ENCODE assay signal across 13 cellular contexts in the genomic region with DNA sequence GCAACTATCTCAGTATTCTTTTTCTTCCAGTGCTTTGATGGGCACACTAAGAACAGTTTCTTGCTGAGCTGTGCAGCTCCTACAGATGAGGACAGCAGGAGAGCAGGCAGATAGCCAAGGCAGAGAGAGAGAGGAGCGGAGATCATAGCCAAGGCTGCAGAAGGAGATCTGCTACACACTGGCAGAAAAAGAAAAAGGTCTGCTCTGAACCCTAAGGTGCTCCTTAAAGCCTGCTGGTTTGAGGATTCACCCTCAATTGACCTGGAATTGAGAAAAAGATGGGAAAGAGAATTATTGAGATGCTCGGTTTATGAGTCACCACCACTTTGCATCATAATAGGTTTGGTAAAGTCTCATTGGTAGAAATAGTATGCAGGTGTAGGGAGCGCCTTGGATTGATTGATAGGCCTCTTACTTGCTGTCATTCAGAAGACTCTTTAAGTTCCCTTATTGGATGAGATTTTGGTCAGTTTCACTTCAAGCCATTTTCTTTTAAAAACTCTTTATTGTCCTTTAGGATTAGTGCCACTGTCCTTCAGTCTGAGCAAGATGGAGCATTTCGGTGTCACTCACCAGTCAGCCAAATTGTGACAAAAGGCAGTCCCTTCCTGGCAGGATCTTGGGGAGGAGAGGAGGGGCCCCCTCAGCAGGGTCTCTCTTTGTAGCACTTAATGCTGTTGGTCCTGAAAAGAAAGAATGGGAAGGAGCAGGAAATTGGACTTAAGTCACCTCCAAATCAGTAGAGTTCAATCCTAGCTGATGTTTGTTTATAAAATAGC.
DNase-seq lines count a peak whose midpoint lies in the region; ATAC-seq and TF ChIP-seq lines count a peak whose summit lies in the region.
"Had no signal": no experiment of that assay in that cellular context is flagged by ENCODE, and none has a peak within 500 bp of the region (broad histone marks: within the 10 kb centered on the region; RNA-seq: fewer than 3 reads in every experiment).

No MANE protein-coding gene starts in this region.

- POLR2A ChIA-PET in HEK293 (lab: Yijun Ruan, JAX) = no interaction called here
- POLR2A ChIA-PET in activated CD4-positive, alpha-beta memory T cell treated with anti-CD3 and anti-CD28 coated beads, Interleukin-2, amount 10 ng/mL, durations not matched to agents 7 days and 5 days (lab: Charles Lee) = no interaction called here

- peak; percentile 4 for DNase-seq in UCSD-AML1 (lab: John Stamatoyannopoulos, UW; ENCODE audit: unreplicated experiment)
- peak; percentile 33 for DNase-seq in left cardiac atrium
- DNase-seq in renal cortical epithelial cell (ENCODE audit: low read depth) = peak; percentile 65
- no peak for DNase-seq in stimulated activated CD4-positive, alpha-beta T cell treated with anti-CD3 and anti-CD28 coated beads, Interleukin-1b, Interleukin-23, amount 100 ng/mL, for 48 hours
- DNase-seq in activated naive CD4-positive, alpha-beta T cell treated with anti-CD3 and anti-CD28 coated beads, Interleukin-2, amount 10 ng/mL, durations not matched to agents 7 days and 5 days = no peak
- DNase-seq in activated CD4-positive, alpha-beta memory T cell treated with anti-CD3 and anti-CD28 coated beads, Interleukin-2, amount 10 ng/mL, durations not matched to agents 7 days and 5 days = no peak
- DNase-seq: activated CD8-positive, alpha-beta memory T cell treated with anti-CD3 and anti-CD28 coated beads, Interleukin-2, amount 50 U/mL, for 4 hours; IMR-90 had no signal

- TF ChIP-seq CTCF in HEK293 (tag by site-specific recombination; IDR thresholded peaks at IDR 0.05) = no peak

- no peaks in the 10 kb centered on the region for H3K36me3 Mint-ChIP-seq in activated naive CD4-positive, alpha-beta T cell treated with anti-CD3 and anti-CD28 coated beads, Interleukin-2, amount 10 ng/mL, durations not matched to agents 7 days and 5 days
- no peaks in the 10 kb centered on the region for H3K36me3 Mint-ChIP-seq in activated CD4-positive, alpha-beta memory T cell treated with anti-CD3 and anti-CD28 coated beads, Interleukin-2, amount 10 ng/mL, durations not matched to agents 7 days and 5 days (ENCODE audit: low read depth)

- no peaks in the 10 kb centered on the region for H3K36me3 ChIP-seq in HEK293 (ENCODE audit: control insufficient read depth in 2 of 2, insufficient read depth in 1 of 2, low read length in 2 of 2)
- H3K36me3 ChIP-seq: pancreas had no signal

- no peak overlapping the region for H3K4me3 Mint-ChIP-seq in activated naive CD4-positive, alpha-beta T cell treated with anti-CD3 and anti-CD28 coated beads, Interleukin-2, amount 10 ng/mL, durations not matched to agents 7 days and 5 days
- H3K4me3 Mint-ChIP-seq in activated CD4-positive, alpha-beta memory T cell treated with anti-CD3 and anti-CD28 coated beads, Interleukin-2, amount 10 ng/mL, durations not matched to agents 7 days and 5 days = no peak overlapping the region
- H3K4me3 Mint-ChIP-seq: stimulated activated naive CD8-positive, alpha-beta T cell treated with anti-CD3 and anti-CD28 coated beads, Interleukin-15, Interleukin-2, amounts not matched to agents 100 ng/mL and 50 ng/mL, for 24 hours had no signal

- no peak overlapping the region for H3K4me3 ChIP-seq in HEK293 (ENCODE audit: low read depth, low read length)
- H3K4me3 ChIP-seq: pancreas had no signal

- ATAC-seq in left cardiac atrium = peak; percentile 63 to 77
- ATAC-seq in activated CD4-positive, CD25-positive, alpha-beta regulatory T cell treated with anti-CD3 and anti-CD28 coated beads, Interleukin-2, amount 50 U/mL, for 24 hours = no peak
- ATAC-seq: esophagus mucosa had no signal

- H3K4me1 Mint-ChIP-seq in activated naive CD4-positive, alpha-beta T cell treated with anti-CD3 and anti-CD28 coated beads, Interleukin-2, amount 10 ng/mL, durations not matched to agents 7 days and 5 days = no peaks in the 10 kb centered on the region
- no peaks in the 10 kb centered on the region for H3K4me1 Mint-ChIP-seq in activated CD4-positive, alpha-beta memory T cell treated with anti-CD3 and anti-CD28 coated beads, Interleukin-2, amount 10 ng/mL, durations not matched to agents 7 days and 5 days

- no peak overlapping the region for H3K27ac Mint-ChIP-seq in activated naive CD4-positive, alpha-beta T cell treated with anti-CD3 and anti-CD28 coated beads, Interleukin-2, amount 10 ng/mL, durations not matched to agents 7 days and 5 days
- no peak overlapping the region for H3K27ac Mint-ChIP-seq in activated CD4-positive, alpha-beta memory T cell treated with anti-CD3 and anti-CD28 coated beads, Interleukin-2, amount 10 ng/mL, durations not matched to agents 7 days and 5 days
- H3K27ac Mint-ChIP-seq: stimulated activated naive CD8-positive, alpha-beta T cell treated with anti-CD3 and anti-CD28 coated beads, Interleukin-15, Interleukin-2, amounts not matched to agents 100 ng/mL and 50 ng/mL, for 24 hours had no signal

- H3K9me3 Mint-ChIP-seq in activated naive CD4-positive, alpha-beta T cell treated with anti-CD3 and anti-CD28 coated beads, Interleukin-2, amount 10 ng/mL, durations not matched to agents 7 days and 5 days = no peaks in the 10 kb centered on the region
- peaks cover 6% of the 10 kb centered on the region for H3K9me3 Mint-ChIP-seq in activated CD4-positive, alpha-beta memory T cell treated with anti-CD3 and anti-CD28 coated beads, Interleukin-2, amount 10 ng/mL, durations not matched to agents 7 days and 5 days
- H3K9me3 Mint-ChIP-seq: stimulated activated naive CD8-positive, alpha-beta T cell treated with anti-CD3 and anti-CD28 coated beads, Interleukin-15, Interleukin-2, amounts not matched to agents 100 ng/mL and 50 ng/mL, for 24 hours had no signal

- no peaks in the 10 kb centered on the region for H3K4me1 ChIP-seq in HEK293 (ENCODE audit: control insufficient read depth, insufficient read depth, low read length)
- H3K4me1 ChIP-seq: pancreas had no signal

- H3K27ac ChIP-seq in HEK293 (ENCODE audit: extremely low read depth, low read depth, low read length) = no peak overlapping the region
- H3K27ac ChIP-seq: pancreas had no signal

- no peaks in the 10 kb centered on the region for H3K9me3 ChIP-seq in HEK293 (ENCODE audit: control insufficient read depth, insufficient read depth, low read depth, low read length)
- H3K9me3 ChIP-seq: pancreas had no signal

- intact Hi-C loops in left cardiac atrium (cut with DNase I) = no loop called here

- no peaks in the 10 kb centered on the region for H3K27me3 Mint-ChIP-seq in activated naive CD4-positive, alpha-beta T cell treated with anti-CD3 and anti-CD28 coated beads, Interleukin-2, amount 10 ng/mL, durations not matched to agents 7 days and 5 days
- no peaks in the 10 kb centered on the region for H3K27me3 Mint-ChIP-seq in activated CD4-positive, alpha-beta memory T cell treated with anti-CD3 and anti-CD28 coated beads, Interleukin-2, amount 10 ng/mL, durations not matched to agents 7 days and 5 days
- H3K27me3 Mint-ChIP-seq: stimulated activated naive CD8-positive, alpha-beta T cell treated with anti-CD3 and anti-CD28 coated beads, Interleukin-15, Interleukin-2, amounts not matched to agents 100 ng/mL and 50 ng/mL, for 24 hours had no signal

- CTCF ChIA-PET in HEK293 (lab: Yijun Ruan, JAX) = interaction anchor here (0.6 kb wide), 1 partner anchor 20 kb away, joined by 3 read pairs; no protein-coding TSS in a partner anchor
- CTCF ChIA-PET in activated naive CD4-positive, alpha-beta T cell treated with anti-CD3 and anti-CD28 coated beads, Interleukin-2, amount 10 ng/mL, durations not matched to agents 7 days and 5 days (lab: Charles Lee) = no interaction called here
- CTCF ChIA-PET in activated CD4-positive, alpha-beta memory T cell treated with anti-CD3 and anti-CD28 coated beads, Interleukin-2, amount 10 ng/mL, durations not matched to agents 7 days and 5 days (lab: Charles Lee) = no interaction called here

TF ChIP-seq in HEK293, 187 proteins besides CTCF, POLR2A, EP300 and RAD21 (continues in another document):
- TF ChIP-seq, protein P1, sequence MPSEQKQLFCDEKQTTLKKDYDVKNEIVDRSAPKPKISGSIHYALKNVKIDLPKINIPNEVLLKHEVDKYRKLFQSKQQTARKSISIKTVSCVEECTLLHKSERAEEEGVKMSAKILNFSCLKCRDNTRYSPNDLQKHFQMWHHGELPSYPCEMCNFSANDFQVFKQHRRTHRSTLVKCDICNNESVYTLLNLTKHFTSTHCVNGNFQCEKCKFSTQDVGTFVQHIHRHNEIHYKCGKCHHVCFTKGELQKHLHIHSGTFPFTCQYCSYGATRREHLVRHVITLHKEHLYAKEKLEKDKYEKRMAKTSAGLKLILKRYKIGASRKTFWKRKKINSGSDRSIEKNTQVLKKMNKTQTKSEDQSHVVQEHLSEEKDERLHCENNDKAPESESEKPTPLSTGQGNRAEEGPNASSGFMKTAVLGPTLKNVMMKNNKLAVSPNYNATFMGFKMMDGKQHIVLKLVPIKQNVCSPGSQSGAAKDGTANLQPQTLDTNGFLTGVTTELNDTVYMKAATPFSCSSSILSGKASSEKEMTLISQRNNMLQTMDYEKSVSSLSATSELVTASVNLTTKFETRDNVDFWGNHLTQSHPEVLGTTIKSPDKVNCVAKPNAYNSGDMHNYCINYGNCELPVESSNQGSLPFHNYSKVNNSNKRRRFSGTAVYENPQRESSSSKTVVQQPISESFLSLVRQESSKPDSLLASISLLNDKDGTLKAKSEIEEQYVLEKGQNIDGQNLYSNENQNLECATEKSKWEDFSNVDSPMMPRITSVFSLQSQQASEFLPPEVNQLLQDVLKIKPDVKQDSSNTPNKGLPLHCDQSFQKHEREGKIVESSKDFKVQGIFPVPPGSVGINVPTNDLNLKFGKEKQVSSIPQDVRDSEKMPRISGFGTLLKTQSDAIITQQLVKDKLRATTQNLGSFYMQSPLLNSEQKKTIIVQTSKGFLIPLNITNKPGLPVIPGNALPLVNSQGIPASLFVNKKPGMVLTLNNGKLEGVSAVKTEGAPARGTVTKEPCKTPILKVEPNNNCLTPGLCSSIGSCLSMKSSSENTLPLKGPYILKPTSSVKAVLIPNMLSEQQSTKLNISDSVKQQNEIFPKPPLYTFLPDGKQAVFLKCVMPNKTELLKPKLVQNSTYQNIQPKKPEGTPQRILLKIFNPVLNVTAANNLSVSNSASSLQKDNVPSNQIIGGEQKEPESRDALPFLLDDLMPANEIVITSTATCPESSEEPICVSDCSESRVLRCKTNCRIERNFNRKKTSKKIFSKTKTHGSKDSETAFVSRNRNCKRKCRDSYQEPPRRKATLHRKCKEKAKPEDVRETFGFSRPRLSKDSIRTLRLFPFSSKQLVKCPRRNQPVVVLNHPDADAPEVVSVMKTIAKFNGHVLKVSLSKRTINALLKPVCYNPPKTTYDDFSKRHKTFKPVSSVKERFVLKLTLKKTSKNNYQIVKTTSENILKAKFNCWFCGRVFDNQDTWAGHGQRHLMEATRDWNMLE (tag by site-specific recombination; conservative IDR thresholded peaks at IDR 0.05; ENCODE audit: low read depth) = no peak

Comparison
In these comparisons a context has a peak if more than half of its experiments do, and no peak if none do; other contexts are left out.
1. DNase-seq: peak in UCSD-AML1 (single experiment), left cardiac atrium (single experiment) and renal cortical epithelial cell (single experiment); none in stimulated activated CD4-positive, alpha-beta T cell treated with anti-CD3 and anti-CD28 coated beads, Interleukin-1b, Interleukin-23, amount 100 ng/mL, for 48 hours (single experiment), activated naive CD4-positive, alpha-beta T cell treated with anti-CD3 and anti-CD28 coated beads, Interleukin-2, amount 10 ng/mL, durations not matched to agents 7 days and 5 days (single experiment) and activated CD4-positive, alpha-beta memory T cell treated with anti-CD3 and anti-CD28 coated beads, Interleukin-2, amount 10 ng/mL, durations not matched to agents 7 days and 5 days (single experiment).
2. ATAC-seq: peak in left cardiac atrium (2 of 2); none in activated CD4-positive, CD25-positive, alpha-beta regulatory T cell treated with anti-CD3 and anti-CD28 coated beads, Interleukin-2, amount 50 U/mL, for 24 hours (0 of 2).